Comparison of ENCODE assay signal across 8 cellular contexts in the genomic region with DNA sequence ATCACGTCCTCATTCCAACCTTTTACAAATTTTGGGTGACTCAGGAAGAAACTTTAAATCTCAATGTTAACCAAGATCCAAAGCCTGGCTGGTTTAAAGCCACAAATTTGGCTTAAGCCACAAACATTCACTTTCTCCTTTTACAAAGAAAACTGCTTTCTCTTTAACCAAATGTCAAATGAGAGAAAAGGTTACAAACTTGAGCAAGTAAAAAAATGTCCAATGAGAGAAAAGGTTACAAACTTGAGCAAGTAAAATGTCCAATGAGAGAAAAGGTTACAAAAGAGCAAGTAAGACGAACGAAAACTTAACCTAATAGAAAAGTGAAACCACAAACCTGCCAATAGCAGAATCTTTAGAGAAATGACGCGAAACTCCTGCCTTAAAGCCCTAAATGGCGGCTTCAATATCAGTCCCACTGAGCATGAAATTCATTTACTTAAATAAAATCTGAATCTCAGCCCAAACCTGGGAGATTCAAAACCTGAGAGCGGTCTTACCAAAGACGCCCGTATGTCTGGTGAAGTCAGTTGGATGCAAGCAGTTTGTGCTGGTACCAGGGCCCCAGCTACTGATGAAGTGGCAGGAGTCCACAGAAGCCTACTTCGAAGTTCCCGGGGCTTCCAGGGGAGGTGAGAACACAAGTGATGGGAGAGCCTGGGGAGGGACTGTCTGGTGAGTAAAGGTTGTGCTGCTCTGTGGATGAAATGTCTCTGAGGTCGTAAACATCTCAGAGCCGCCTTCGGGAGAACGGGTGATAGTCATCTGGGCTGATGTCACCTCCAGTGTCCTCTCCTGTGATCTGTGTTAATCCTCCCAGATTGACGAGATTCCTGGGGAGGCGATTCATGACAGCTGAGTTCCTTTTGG.
DNase-seq lines count a peak whose midpoint lies in the region; ATAC-seq, FAIRE-seq and TF ChIP-seq lines count a peak whose summit lies in the region.

No MANE protein-coding gene starts in this region.

- CTCF ChIA-PET in CD8-positive, alpha-beta memory T cell (lab: Charles Lee), result interaction anchor here (0.9 to 4.5 kb wide), 31 partner anchors 8 to 826 kb away, joined by 3 to 62 read pairs (median 4); partner anchors contain the start of gene INSIG1

- H3K9me3 ChIP-seq in CD8-positive, alpha-beta memory T cell (ENCODE audit: low read length), result no peaks in the 10 kb centered on the region
- H3K9me3 ChIP-seq in esophagus muscularis mucosa (no peaks in the 10 kb centered on the region), vagina (no peaks in the 10 kb centered on the region)

- H3K27me3 Mint-ChIP-seq in CD8-positive, alpha-beta memory T cell, result peaks cover 2 to 6% of the 10 kb centered on the region in 2 donors
- H3K27me3 Mint-ChIP-seq in neural crest cell (ENCODE audit: low read depth), result peaks cover 30% of the 10 kb centered on the region

- no peaks in the 10 kb centered on the region for H3K9me3 Mint-ChIP-seq in CD8-positive, alpha-beta memory T cell
- H3K9me3 Mint-ChIP-seq in neural crest cell, result peaks cover 1% of the 10 kb centered on the region

- no peaks in the 10 kb centered on the region for H3K27me3 ChIP-seq in CD8-positive, alpha-beta memory T cell (ENCODE audit: insufficient read depth, low read length, poor library complexity, severe bottlenecking)
- H3K27me3 ChIP-seq in esophagus muscularis mucosa (no peaks in the 10 kb centered on the region), vagina (no peaks in the 10 kb centered on the region)

- peaks cover 3 to 30% (median 8%) of the 10 kb centered on the region in 3 donors for H3K36me3 Mint-ChIP-seq in CD8-positive, alpha-beta memory T cell
- peaks cover 1% of the 10 kb centered on the region for H3K36me3 Mint-ChIP-seq in neural crest cell (ENCODE audit: low read depth)

- H3K4me1 Mint-ChIP-seq in CD8-positive, alpha-beta memory T cell, result peaks cover 29 to 40% (median 38%) of the 10 kb centered on the region in 3 donors
- no peaks in the 10 kb centered on the region for H3K4me1 Mint-ChIP-seq in neural crest cell

- no peak for TF ChIP-seq EP300 in esophagus muscularis mucosa (IDR thresholded peaks at IDR 0.05)

- FAIRE-seq in GM19239 (lab: Jason Lieb, UNC), result peak; percentile 98

- TF ChIP-seq CTCF in esophagus muscularis mucosa (IDR thresholded peaks at IDR 0.05) (peak in 1 of 3 experiments; percentile 3), neural crest cell (conservative IDR thresholded peaks at IDR 0.05) (no peak), vagina (IDR thresholded peaks at IDR 0.05) (no peak)

- H3K4me3 ChIP-seq in CD8-positive, alpha-beta memory T cell (ENCODE audit: low read length), result peak overlapping the region; percentile 85
- peak overlapping the region; percentile 57 to 68 (median 67) for H3K4me3 ChIP-seq in esophagus muscularis mucosa
- H3K4me3 ChIP-seq in vagina, result peak overlapping the region; percentile 51 to 64

- H3K27ac Mint-ChIP-seq in CD8-positive, alpha-beta memory T cell, result peak overlapping the region; percentile 86 to 99 (median 98)
- peak overlapping the region; percentile 76 for H3K27ac Mint-ChIP-seq in neural crest cell (ENCODE audit: unreplicated experiment)

- ATAC-seq in HG03280 (IDR thresholded peaks at IDR 0.05; ENCODE audit: unreplicated experiment), result peak; percentile 86

- DNase-seq in CD8-positive, alpha-beta memory T cell, result peak; percentile 11 to 94 (median 67)
- DNase-seq in GM19239 (ENCODE audit: insufficient read length, low spot score) (peak; percentile 56), NCI-H774 (lab: John Stamatoyannopoulos, UW) (peak; percentile 89), esophagus muscularis mucosa (ENCODE audit: extremely low spot score) (no peak), neural crest cell (ENCODE audit: low read depth, low spot score) (no peak), vagina (ENCODE audit: extremely low spot score in 2 of 2) (peak in 1 of 2 donors; percentile 92)
- peak; percentile 17 for DNase-seq in activated CD8-positive, alpha-beta memory T cell treated with anti-CD3 and anti-CD28 coated beads, Interleukin-2, amount 50 U/mL, for 1 hour (ENCODE audit: extremely low read depth)

- WGBS in esophagus muscularis mucosa, result 3% methylated on average over 11 of the region's 17 CpGs

- peak overlapping the region; percentile 92 for H3K27ac ChIP-seq in CD8-positive, alpha-beta memory T cell (ENCODE audit: low read depth, low read length)
- H3K27ac ChIP-seq in esophagus muscularis mucosa (replicated peaks in 1 of 4) (peak overlapping the region; percentile 86 to 91 (median 88)), vagina (peak overlapping the region; percentile 89)

- POLR2A ChIA-PET in CD8-positive, alpha-beta memory T cell (lab: Charles Lee), result interaction anchor here (0.6 to 1.8 kb wide), 8 partner anchors 40 to 370 kb away, joined by 3 to 14 read pairs (median 4); partner anchors contain the start of genes INSIG1 and PAXIP1

- intact Hi-C loops in esophagus muscularis mucosa (cut with DNase I), result loop anchor here (2.0 to 10.0 kb wide), 3 partner anchors 72 to 836 kb away; partner anchors contain the start of gene INSIG1
- intact Hi-C loops in vagina (cut with DNase I), result loop anchor here (5.0 to 10.0 kb wide), 2 partner anchors 74 to 256 kb away; partner anchors contain the start of gene PAXIP1

- no peaks in the 10 kb centered on the region for H3K36me3 ChIP-seq in CD8-positive, alpha-beta memory T cell (ENCODE audit: insufficient read depth, low read length)
- H3K36me3 ChIP-seq in esophagus muscularis mucosa, result no peaks in the 10 kb centered on the region
- no peaks in the 10 kb centered on the region for H3K36me3 ChIP-seq in vagina

- peak overlapping the region; percentile 89 to 97 (median 95) for H3K4me3 Mint-ChIP-seq in CD8-positive, alpha-beta memory T cell
- H3K4me3 Mint-ChIP-seq in neural crest cell, result no peak overlapping the region

- peaks cover 12% of the 10 kb centered on the region for H3K4me1 ChIP-seq in CD8-positive, alpha-beta memory T cell (ENCODE audit: insufficient read depth, low read length)
- H3K4me1 ChIP-seq in esophagus muscularis mucosa (peaks cover 6 to 20% (median 17%) of the 10 kb centered on the region in 4 donors), vagina (peaks cover 23% of the 10 kb centered on the region)

- TF ChIP-seq POLR2A in esophagus muscularis mucosa (IDR thresholded peaks at IDR 0.05; ENCODE audit: low read depth), result no peak
- TF ChIP-seq POLR2A in vagina (IDR thresholded peaks at IDR 0.05), result no peak

Comparison
In these comparisons a context has a peak if more than half of its experiments do, and no peak if none do; other contexts are left out.
1. DNase-seq: peak in CD8-positive, alpha-beta memory T cell (5 of 5), GM19239 (single experiment), NCI-H774 (single experiment) and activated CD8-positive, alpha-beta memory T cell treated with anti-CD3 and anti-CD28 coated beads, Interleukin-2, amount 50 U/mL, for 1 hour (single experiment); none in esophagus muscularis mucosa (single experiment) and neural crest cell (single experiment).
2. Peak in every context shown above with its lines, with median percentiles within 50 percentile points of each other: H3K27ac ChIP-seq and H3K4me3 ChIP-seq.